ENCODE assay signal across 8 cellular contexts in genomic region chr16:2205104-2205966, GRCh38. TPM values are rescaled to one million over a fixed set of nuclear protein-coding genes. Genes with fewer than 3 reads are reported as not detected.
A peak's percentile ranks its signal among the peaks of the same experiment; 100 is the strongest.
DNase-seq lines count a peak whose midpoint lies in the region; ATAC-seq, FAIRE-seq and TF ChIP-seq lines count a peak whose summit lies in the region.

MLST8 (plus strand) TSS chr16:2205454; CDS start chr16:2206086, 632 bp downstream.

- no peaks in the 10 kb centered on the region for H3K9me3 Mint-ChIP-seq in T-helper 1 cell treated with Interleukin-12 subunit alpha and Interleukin-12 subunit beta and Interleukin-4 antibody, amounts not matched to agents 30 μg/mL and 1 μg/mL, for 36 hours

- H3K4me3 ChIP-seq in GM12865 (ENCODE audit: low read depth, low read length): peak within 1 kb of the TSS; percentile 57

- POLR2A ChIA-PET in HEK293T (lab: Yijun Ruan, JAX): interaction anchor here (0.8 to 2.9 kb wide), 8 partner anchors 8 to 183 kb away, joined by 3 to 12 read pairs (median 8); partner anchors contain the start of genes ECI1, PGP and TRAF7

- DNase-seq in GM12865 (ENCODE audit: low read depth) (peak; percentile 94), HEK293T (ENCODE audit: extremely low spot score) (peak; percentile 96), NCI-H1048 (lab: John Stamatoyannopoulos, UW) (peak; percentile 25), amniotic stem cell (lab: John Stamatoyannopoulos, UW) (peak; percentile 81), left ventricle myocardium superior (peak; percentile 95), pulmonary artery endothelial cell (ENCODE audit: low read depth, low spot score) (peak; percentile 54), urothelium cell line (ENCODE audit: low spot score) (peak; percentile 98)

- peaks cover 9% of the 10 kb centered on the region for H3K27me3 Mint-ChIP-seq in T-helper 1 cell treated with Interleukin-12 subunit alpha and Interleukin-12 subunit beta and Interleukin-4 antibody, amounts not matched to agents 30 μg/mL and 1 μg/mL, for 36 hours (ENCODE audit: low read depth)

- H3K27ac Mint-ChIP-seq in T-helper 1 cell treated with Interleukin-12 subunit alpha and Interleukin-12 subunit beta and Interleukin-4 antibody, amounts not matched to agents 30 μg/mL and 1 μg/mL, for 36 hours: peak within 1 kb of the TSS; percentile 80

- peak; percentile 69 for FAIRE-seq in urothelium cell line (lab: Jason Lieb, UNC)

- peaks cover 10% of the 10 kb centered on the region for H3K36me3 Mint-ChIP-seq in T-helper 1 cell treated with Interleukin-12 subunit alpha and Interleukin-12 subunit beta and Interleukin-4 antibody, amounts not matched to agents 30 μg/mL and 1 μg/mL, for 36 hours (ENCODE audit: low read depth)

- CTCF ChIA-PET in HEK293T (lab: Yijun Ruan, JAX): no interaction called here

- peaks cover 13% of the 10 kb centered on the region for H3K4me1 Mint-ChIP-seq in T-helper 1 cell treated with Interleukin-12 subunit alpha and Interleukin-12 subunit beta and Interleukin-4 antibody, amounts not matched to agents 30 μg/mL and 1 μg/mL, for 36 hours (ENCODE audit: low read depth)

- peak within 1 kb of the TSS; percentile 83 for H3K4me3 Mint-ChIP-seq in T-helper 1 cell treated with Interleukin-12 subunit alpha and Interleukin-12 subunit beta and Interleukin-4 antibody, amounts not matched to agents 30 μg/mL and 1 μg/mL, for 36 hours

- TF ChIP-seq CTCF in GM12865 (IDR thresholded peaks at IDR 0.05; ENCODE audit: insufficient read depth, low read depth, low read length, missing control alignments): peak; percentile 31

- intact Hi-C loops in left ventricle myocardium superior (cut with micrococcal nuclease): no loop called here

- peak; percentile 88 for ATAC-seq in left ventricle myocardium superior

TF ChIP-seq in HEK293T, 16 proteins besides CTCF, POLR2A, EP300 and RAD21:
- TF ChIP-seq SP1 (IDR thresholded peaks at IDR 0.05) (no peak), L3MBTL2 (conservative IDR thresholded peaks at IDR 0.05) (peak; percentile 56), FOXM1 (IDR thresholded peaks at IDR 0.05; ENCODE audit: borderline replicate concordance) (peak; percentile 89; the same call in 1 of the 2 replicates)

RNA-seq across cellular contexts. Expression of gene MLST8, which starts in this region (rescaled TPM):
- 29.9 TPM for total RNA-seq in left ventricle myocardium superior
- 26.4 and 32.1 TPM in 2 replicates for total RNA-seq in pulmonary artery endothelial cell

Comparison
In these comparisons a context has a peak if more than half of its experiments do, and no peak if none do; other contexts are left out.
1. Peak in every context shown above with its lines: DNase-seq, ATAC-seq and H3K4me3 ChIP-seq.
2. DNase-seq: peak in every context shown above with its lines; median percentile 98 in urothelium cell line; 96 in HEK293T; 95 in left ventricle myocardium superior; 94 in GM12865; 81 in amniotic stem cell; 54 in pulmonary artery endothelial cell; 25 in NCI-H1048.